18 cellular contexts compared by ENCODE assay signal in genomic region chrX:11764602-11765067, GRCh38. TPM values are rescaled to one million over a fixed set of nuclear protein-coding genes. Genes with fewer than 3 reads are reported as not detected.
DNase-seq lines count a peak whose midpoint lies in the region; ATAC-seq, FAIRE-seq and TF ChIP-seq lines count a peak whose summit lies in the region.
"Had no signal": no experiment of that assay in that cellular context is flagged by ENCODE, and none has a peak within 500 bp of the region (broad histone marks: within the 10 kb centered on the region; RNA-seq: fewer than 3 reads in every experiment).

No MANE protein-coding gene starts in this region.

- RAD21 ChIA-PET in GM12878 (lab: Charles Lee; ENCODE audit: unreplicated experiment), result interaction anchor here (0.8 to 16.9 kb wide), 6 partner anchors 9 to 140 kb away, joined by 3 to 428 read pairs (median 4); no protein-coding TSS in a partner anchor

- no peak overlapping the region for H3K4me3 Mint-ChIP-seq in osteocyte (ENCODE audit: unreplicated experiment)
- H3K4me3 Mint-ChIP-seq in nephron progenitor cell, result no peak overlapping the region
- H3K4me3 Mint-ChIP-seq: CD14-positive monocyte had no signal

- H3K36me3 ChIP-seq in GM06990 (ENCODE audit: control insufficient read depth, insufficient read depth, low read length) (peaks cover 24% of the 10 kb centered on the region), GM12878 (ENCODE audit: control insufficient read depth in 2 of 2, insufficient read depth in 2 of 2, low read length in 1 of 2) (peaks cover 17 to 30% of the 10 kb centered on the region in 2 experiments), esophagus squamous epithelium (peaks cover 4 to 90% (median 6%) of the 10 kb centered on the region in 3 donors)
- H3K36me3 ChIP-seq: colonic mucosa had no signal

- no peak for FAIRE-seq in GM12878 (lab: Jason Lieb, UNC)
- FAIRE-seq: G401.6 had no signal

- 20% methylated on average over 8 of the region's 8 CpGs for WGBS in GM12878 (ENCODE audit: insufficient coverage, insufficient replicate concordance, low lambda C conversion rate, missing lambda C conversion rate)
- WGBS in esophagus squamous epithelium, 2 donors, result 66 to 89% methylated on average over 8 of the region's 8 CpGs

- BruUV-seq in GM12878 (replicated peaks; lab: Mats Ljungman, UMichigan), result no TSS peak

- POLR2A ChIA-PET in GM12878 (lab: Charles Lee), result interaction anchor here (0.5 to 16.0 kb wide), 7 partner anchors 12 to 61 kb away, joined by 3 to 207 read pairs (median 5); no protein-coding TSS in a partner anchor

- H3K27ac ChIP-seq in GM12878 (ENCODE audit: control insufficient read depth, insufficient read depth) (peak overlapping the region; percentile 48), esophagus squamous epithelium (no peak overlapping the region)
- H3K27ac ChIP-seq: colonic mucosa, GM23248, SK-N-MC, suprapubic skin had no signal

- H3K36me3 Mint-ChIP-seq in osteocyte (ENCODE audit: unreplicated experiment) (peaks cover 14% of the 10 kb centered on the region), nephron progenitor cell (ENCODE audit: low read depth) (peaks cover 26% of the 10 kb centered on the region)

- in situ Hi-C loops in GM12878 (cut with MboI), result no loop called here

- peak overlapping the region; percentile 21 for H3K4me2 ChIP-seq in GM12878 (ENCODE audit: control insufficient read depth, insufficient read depth)

- H3K4me3 ChIP-seq in GM06990 (replicated peaks; ENCODE audit: low read depth, low read length) (peak overlapping the region; percentile 85), GM12878 (no peak overlapping the region), esophagus squamous epithelium (no peak overlapping the region)
- H3K4me3 ChIP-seq: colonic mucosa, GM23248, SK-N-MC, suprapubic skin had no signal

- H3K27me3 ChIP-seq in GM06990 (replicated peaks; ENCODE audit: control insufficient read depth, insufficient read depth, low read length) (no peaks in the 10 kb centered on the region), GM12878 (replicated peaks in 1 of 2; ENCODE audit: control insufficient read depth in 2 of 2, insufficient read depth in 2 of 2, low read length in 1 of 2) (no peaks in the 10 kb centered on the region), esophagus squamous epithelium (no peaks in the 10 kb centered on the region)
- H3K27me3 ChIP-seq: colonic mucosa, suprapubic skin had no signal

- H3K4me1 Mint-ChIP-seq in osteocyte (ENCODE audit: unreplicated experiment) (peaks cover 5% of the 10 kb centered on the region), nephron progenitor cell (peaks cover 5% of the 10 kb centered on the region)

- TF ChIP-seq POLR2A in GM12878 (IDR thresholded peaks at IDR 0.05; ENCODE audit: low read depth, low read length) (no peak), esophagus squamous epithelium (IDR thresholded peaks at IDR 0.05) (no peak)

- intact Hi-C loops in GM12878 (cut with micrococcal nuclease; ENCODE audit: unreplicated experiment) (loop anchor here (2.0 to 10.0 kb wide), 2 partner anchors 24 to 1320 kb away; no protein-coding TSS in a partner anchor), esophagus squamous epithelium (cut with DNase I) (no loop called here)

- TF ChIP-seq CTCF in GM06990 (IDR thresholded peaks at IDR 0.05; ENCODE audit: insufficient read depth, low read length, poor library complexity, severe bottlenecking) (no peak), GM12878 (IDR thresholded peaks at IDR 0.05 in 2 of 3, conservative IDR thresholded peaks at IDR 0.05 in 1 of 3; ENCODE audit: control insufficient read depth in 2 of 3, extremely low read depth in 1 of 3, insufficient read depth in 1 of 3, low read depth in 3 of 3, low read length in 3 of 3) (no peak), osteocyte (IDR thresholded peaks at IDR 0.05) (no peak), nephron progenitor cell (IDR thresholded peaks at IDR 0.05) (no peak), esophagus squamous epithelium (IDR thresholded peaks at IDR 0.05) (no peak)

- H3K9me3 Mint-ChIP-seq in osteocyte (ENCODE audit: unreplicated experiment) (no peaks in the 10 kb centered on the region), nephron progenitor cell (peaks cover 38% of the 10 kb centered on the region)

- no peak for TF ChIP-seq RAD21 in GM12878 (IDR thresholded peaks at IDR 0.05; ENCODE audit: insufficient read depth, low read depth, low read length)

- DNase-seq in GM06990 (ENCODE audit: extremely low read depth, insufficient read length), result no peak
- DNase-seq in HUDEP-2 (lab: John Stamatoyannopoulos, UW; ENCODE audit: unreplicated experiment in 76 of 76), result peak in 65 of 76 experiments; percentile 0 to 72 (median 21)
- DNase-seq in GM12878 (ENCODE audit: low read depth, low spot score), result no peak
- DNase-seq in osteocyte (ENCODE audit: extremely low spot score, unreplicated experiment), result no peak
- no peak for DNase-seq in NCI-H187 treated with DMSO at 0.1 percent for 48 hours (lab: John Stamatoyannopoulos, UW)
- no peak for DNase-seq in nephron progenitor cell
- DNase-seq in esophagus squamous epithelium (lab: John Stamatoyannopoulos, UW), result no peak
- DNase-seq: activated CD4-positive, alpha-beta T cell treated with anti-CD3 and anti-CD28 coated beads, Interleukin-2, amount 50 U/mL, for 1 hour; amniotic stem cell; colonic mucosa; GM23248; NCI-H2227 treated with DMSO at 0.1 percent for 48 hours; nucleus accumbens had no signal

- ATAC-seq in GM18907 (IDR thresholded peaks at IDR 0.05; ENCODE audit: unreplicated experiment) (peak; percentile 28), GM12878 (peak; percentile 17)

- H3K79me2 ChIP-seq in GM12878 (ENCODE audit: control insufficient read depth, insufficient read depth, low read length), result peaks cover 19% of the 10 kb centered on the region

- CTCF ChIA-PET in GM12878 (lab: Yijun Ruan, JAX), result interaction anchor here (0.6 to 4.3 kb wide), 6 partner anchors 11 to 229 kb away, joined by 3 to 27 read pairs (median 3); no protein-coding TSS in a partner anchor

- H3K4me1 ChIP-seq in GM12878 (ENCODE audit: control insufficient read depth, insufficient read depth, low read length) (peaks cover 30% of the 10 kb centered on the region), esophagus squamous epithelium (peaks cover 0 to 12% (median 0%) of the 10 kb centered on the region in 3 donors)
- H3K4me1 ChIP-seq: colonic mucosa, suprapubic skin had no signal

- SMC1A ChIA-PET in GM12878 (lab: Charles Lee; ENCODE audit: uncharacterized antibody, unreplicated experiment), result interaction anchor here (0.6 to 14.6 kb wide), 9 partner anchors 8 to 61 kb away, joined by 3 to 404 read pairs (median 3); no protein-coding TSS in a partner anchor

- no peak overlapping the region for H2AFZ ChIP-seq in GM12878 (ENCODE audit: control insufficient read depth, low read depth, low read length)
- H2AFZ ChIP-seq: GM23248 had no signal

- H3K9ac ChIP-seq in GM12878 (ENCODE audit: control insufficient read depth, insufficient read depth, low read length), result no peak overlapping the region; the same call in 1 of the 2 replicates
- H3K9ac ChIP-seq: GM23248 had no signal

- no peaks in the 10 kb centered on the region for H4K20me1 ChIP-seq in GM12878 (ENCODE audit: control insufficient read depth, insufficient read depth)

- H3K9me3 ChIP-seq in GM12878 (replicated peaks; ENCODE audit: control insufficient read depth, insufficient read depth, low read length), result no peaks in the 10 kb centered on the region; the same call in 2 of the 3 replicates
- no peaks in the 10 kb centered on the region for H3K9me3 ChIP-seq in esophagus squamous epithelium
- H3K9me3 ChIP-seq: colonic mucosa, suprapubic skin had no signal

- H3K27me3 Mint-ChIP-seq in osteocyte (ENCODE audit: unreplicated experiment), result no peaks in the 10 kb centered on the region
- H3K27me3 Mint-ChIP-seq in nephron progenitor cell (ENCODE audit: low read depth, poor library complexity), result no peaks in the 10 kb centered on the region

- H3K27ac Mint-ChIP-seq in osteocyte (ENCODE audit: unreplicated experiment) (no peak overlapping the region), nephron progenitor cell (no peak overlapping the region)

- TF ChIP-seq EP300 in GM12878 (IDR thresholded peaks at IDR 0.05; ENCODE audit: borderline replicate concordance in 1 of 2, control insufficient read depth in 1 of 2, low read depth in 2 of 2, low read length in 2 of 2), result peak; percentile 24 to 35; a peak in 1 of 4 replicates

TF ChIP-seq in GM12878, 131 proteins besides CTCF, POLR2A, EP300 and RAD21 (continues in another document):
- peak; percentile 98 for TF ChIP-seq GATAD2B (conservative IDR thresholded peaks at IDR 0.05; ENCODE audit: low read depth)
- TF ChIP-seq HCFC1 (IDR thresholded peaks at IDR 0.05; ENCODE audit: low read length), result no peak
- TF ChIP-seq PKNOX1 (IDR thresholded peaks at IDR 0.05), result no peak

RNA-seq across cellular contexts. Expression of gene MSL3, which starts 6.6 kb away (rescaled TPM):
- 187 and 197 TPM in 2 replicates for total RNA-seq in GM12878 (2013; cell fraction: nucleolus; rRNA removed)
- 39.3 and 39.4 TPM in 2 replicates for total RNA-seq in GM12878 (2014; rRNA removed)
- total RNA-seq in GM12878 (2014; rRNA removed; fragmentation: Illumina TruSeq; extraction: Trizol), result 29.0 and 30.2 TPM in 2 replicates
- total RNA-seq in GM12878 (2021), result 29.0 and 34.2 TPM in 2 replicates
- 22.4 TPM for polyA plus RNA-seq in GM12878 (2011; ENCODE audit: low read depth)
- 438 and 577 TPM in 2 replicates for polyA plus RNA-seq in GM12878 (2011; rRNA removed)
- 261 and 306 TPM in 2 replicates for polyA plus RNA-seq in GM12878 (2011; cell fraction: cytosol; rRNA removed)
- 898 and 1,313 TPM in 2 replicates for polyA plus RNA-seq in GM12878 (2011; cell fraction: nucleus; rRNA removed)
- polyA plus RNA-seq in GM12878 (2012), result 32.3 and 41.3 TPM in 2 replicates
- polyA plus RNA-seq in GM12878 (2014; fragmentation: Illumina TruSeq; extraction: Trizol), result 39.1 and 44.4 TPM in 2 replicates
- 10 to 100 TPM; 28.4 to 42.0 TPM for polyA plus RNA-seq in GM12878 (2014; fragmentation: Nextera tagmentation; extraction: Ambion mirVana)
- 41.0 and 44.9 TPM in 2 replicates for polyA plus RNA-seq in GM12878 (2014; rRNA removed)
- 10 to 100 TPM; 43.8 to 45.0 TPM for polyA plus RNA-seq in GM12878 (2016; fragmentation: Nextera tagmentation; extraction: Ambion mirVana)
- 233 and 254 TPM in 2 replicates for polyA minus RNA-seq in GM12878 (2011; rRNA and poly(A)+ RNA removed)
- polyA minus RNA-seq in GM12878 (2011; cell fraction: cytosol; rRNA and poly(A)+ RNA removed), result 86.2 and 96.9 TPM in 2 replicates
- polyA minus RNA-seq in GM12878 (2011; cell fraction: nucleus; rRNA and poly(A)+ RNA removed), result 343 and 358 TPM in 2 replicates
- 25.5 and 27.8 TPM in 2 replicates for total RNA-seq in osteocyte
- 10 to 100 TPM; 14.2 to 29.6 (median 17.6) TPM for total RNA-seq in esophagus squamous epithelium

Comparison
In these comparisons a context has a peak if more than half of its experiments do, and no peak if none do; other contexts are left out.
1. DNase-seq: peak in HUDEP-2 (65 of 76); none in GM06990 (single experiment), GM12878 (single experiment), osteocyte (single experiment), NCI-H187 treated with DMSO at 0.1 percent for 48 hours (single experiment), nephron progenitor cell (single experiment) and esophagus squamous epithelium (single experiment).